Comparison of ENCODE assay signal across 1 cellular context in genomic region chr7:51265066-51265907, GRCh38.
TF ChIP-seq lines count a peak whose summit lies in the region.

No MANE protein-coding gene starts in this region.

TF ChIP-seq in HepG2, 621 proteins besides CTCF, POLR2A, EP300 and RAD21 (continued from another document and continues in another):
- TF ChIP-seq ZNF382 (CRISPR knock-in tag; IDR thresholded peaks at IDR 0.05; ENCODE audit: borderline replicate concordance): no peak
- TF ChIP-seq MEF2D (CRISPR knock-in tag; IDR thresholded peaks at IDR 0.05): 0 out of 2 replicates have a peak, but pooled peaks have one; percentile 53
- no peak for TF ChIP-seq BRCA1 (CRISPR knock-in tag; IDR thresholded peaks at IDR 0.05)
- no peak for TF ChIP-seq AHDC1 (CRISPR knock-in tag; IDR thresholded peaks at IDR 0.05; ENCODE audit: borderline replicate concordance)
- TF ChIP-seq ZNF598 (CRISPR knock-in tag; IDR thresholded peaks at IDR 0.05; ENCODE audit: borderline replicate concordance): no peak
- peak; percentile 78 for TF ChIP-seq HNF4G (IDR thresholded peaks at IDR 0.05; ENCODE audit: borderline replicate concordance, low read depth, low read length)
- peak; percentile 67; the same call in 1 of the 2 replicates for TF ChIP-seq HNF4G (CRISPR knock-in tag; IDR thresholded peaks at IDR 0.05; ENCODE audit: borderline replicate concordance, low read depth)
- no peak for TF ChIP-seq CENPBD1 (CRISPR knock-in tag; IDR thresholded peaks at IDR 0.05; ENCODE audit: borderline replicate concordance, low read depth)
- TF ChIP-seq CHD2 (IDR thresholded peaks at IDR 0.05; ENCODE audit: low read depth, low read length): no peak
- no peak for TF ChIP-seq MAZ (IDR thresholded peaks at IDR 0.05; ENCODE audit: borderline replicate concordance, low read depth, low read length)
- TF ChIP-seq MAZ (CRISPR knock-in tag; IDR thresholded peaks at IDR 0.05; ENCODE audit: low read depth): no peak
- no peak for TF ChIP-seq ZFY (CRISPR knock-in tag; IDR thresholded peaks at IDR 0.05)
- TF ChIP-seq WIZ (CRISPR knock-in tag; IDR thresholded peaks at IDR 0.05): no peak
- TF ChIP-seq PAF1 (CRISPR knock-in tag; IDR thresholded peaks at IDR 0.05): no peak
- TF ChIP-seq YEATS4 (CRISPR knock-in tag; IDR thresholded peaks at IDR 0.05; ENCODE audit: borderline replicate concordance): peak; percentile 64
- TF ChIP-seq E2F5 (CRISPR knock-in tag; conservative IDR thresholded peaks at IDR 0.05): no peak
- TF ChIP-seq YEATS2 (CRISPR knock-in tag; IDR thresholded peaks at IDR 0.05; ENCODE audit: borderline replicate concordance): no peak
- TF ChIP-seq ZSCAN25 (CRISPR knock-in tag; IDR thresholded peaks at IDR 0.05): peak; percentile 86
- TF ChIP-seq ZNF567 (CRISPR knock-in tag; IDR thresholded peaks at IDR 0.05; ENCODE audit: borderline replicate concordance): no peak
- TF ChIP-seq ZNF496 (CRISPR knock-in tag; IDR thresholded peaks at IDR 0.05; ENCODE audit: insufficient replicate concordance): no peak
- no peak for TF ChIP-seq SRF (IDR thresholded peaks at IDR 0.05; ENCODE audit: low read depth, low read length)
- 0 out of 2 replicates have a peak, but pooled peaks have one; percentile 25 for TF ChIP-seq ZNF550 (CRISPR knock-in tag; IDR thresholded peaks at IDR 0.05; ENCODE audit: borderline replicate concordance)
- no peak for TF ChIP-seq PCBP1 (IDR thresholded peaks at IDR 0.05; ENCODE audit: borderline replicate concordance, low read depth, low read length)
- TF ChIP-seq HNF1A (IDR thresholded peaks at IDR 0.05; ENCODE audit: low read depth): no peak
- TF ChIP-seq HNF1A (CRISPR knock-in tag; IDR thresholded peaks at IDR 0.05; ENCODE audit: borderline replicate concordance): no peak
- TF ChIP-seq THAP8 (CRISPR knock-in tag; IDR thresholded peaks at IDR 0.05; ENCODE audit: borderline replicate concordance): no peak
- no peak for TF ChIP-seq TAF1 (CRISPR knock-in tag; IDR thresholded peaks at IDR 0.05)
- TF ChIP-seq MEIS2 (CRISPR knock-in tag; IDR thresholded peaks at IDR 0.05): peak; percentile 45; the same call in 1 of the 2 replicates
- peak; percentile 78 for TF ChIP-seq ZNF687 (CRISPR knock-in tag; IDR thresholded peaks at IDR 0.05)
- TF ChIP-seq ZNF597 (CRISPR knock-in tag; IDR thresholded peaks at IDR 0.05): no peak
- peak; percentile 55; the same call in 1 of the 2 replicates for TF ChIP-seq MED1 (CRISPR knock-in tag; IDR thresholded peaks at IDR 0.05)
- peak; percentile 33; the same call in 1 of the 2 replicates for TF ChIP-seq ZBTB4 (CRISPR knock-in tag; IDR thresholded peaks at IDR 0.05; ENCODE audit: borderline replicate concordance)
- TF ChIP-seq ZNF253 (CRISPR knock-in tag; IDR thresholded peaks at IDR 0.05; ENCODE audit: borderline replicate concordance): no peak
- TF ChIP-seq E2F2 (CRISPR knock-in tag; IDR thresholded peaks at IDR 0.05; ENCODE audit: borderline replicate concordance): no peak
- no peak for TF ChIP-seq CREBL2 (CRISPR knock-in tag; IDR thresholded peaks at IDR 0.05; ENCODE audit: borderline replicate concordance)
